Comparison of ENCODE assay signal across 1 cellular context in the genomic region with DNA sequence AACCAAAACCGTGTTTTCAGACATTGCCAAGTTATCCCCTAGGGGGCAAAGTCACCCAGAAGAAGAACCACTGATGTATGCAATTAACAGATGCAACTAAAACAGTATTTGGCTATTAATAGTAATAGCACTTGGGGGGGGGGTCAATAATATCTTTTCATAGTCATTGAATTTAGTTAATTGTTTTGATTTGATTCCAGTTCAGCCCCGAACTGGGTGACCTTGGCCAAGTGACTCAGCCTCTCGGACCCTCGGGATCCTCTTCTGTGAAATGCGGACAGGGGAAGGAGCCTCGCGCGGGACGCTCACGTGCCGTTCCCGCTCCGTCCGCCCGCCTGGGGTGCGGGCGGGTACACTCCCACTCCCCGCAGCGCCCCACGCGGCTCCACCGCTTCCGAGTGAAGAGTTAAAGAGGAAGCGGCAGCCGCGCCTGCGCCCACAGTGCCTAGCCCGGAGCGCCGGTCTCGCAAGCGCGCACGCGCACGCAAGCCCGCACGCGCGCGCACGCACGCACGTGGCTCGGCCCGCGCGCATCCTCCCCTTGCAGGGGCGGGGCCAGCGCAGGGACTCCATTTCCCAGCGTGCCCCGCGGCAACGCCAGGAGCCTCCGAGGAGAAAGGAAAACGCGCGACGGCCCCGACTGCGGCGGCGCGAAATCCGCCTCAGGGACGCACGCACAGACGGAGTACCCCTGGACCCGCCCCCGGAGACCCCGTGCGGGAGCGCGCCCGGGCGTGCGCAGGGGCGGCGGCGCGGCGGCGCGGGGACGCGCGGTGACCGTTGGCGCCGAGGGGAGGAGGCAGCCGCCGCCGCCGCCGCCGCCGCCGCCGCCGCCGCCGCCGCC.
A peak's percentile ranks its signal among the peaks of the same experiment; 100 is the strongest.
TF ChIP-seq lines count a peak whose summit lies in the region.

DAZAP1 (plus strand) TSS at position 769 of the 844 bp plus-strand sequence. CDS start 188 bp downstream, outside the sequence.

TF ChIP-seq in K562, 482 proteins besides CTCF, POLR2A, EP300 and RAD21 (continued from another document and continues in another):
- TF ChIP-seq EZH2 (IDR thresholded peaks at IDR 0.05; ENCODE audit: borderline replicate concordance, low read depth, low read length) (no peak), THRAP3 (IDR thresholded peaks at IDR 0.05; ENCODE audit: borderline replicate concordance) (no peak), ZNF253 (CRISPR knock-in tag; conservative IDR thresholded peaks at IDR 0.05) (no peak), PHF21A (IDR thresholded peaks at IDR 0.05; ENCODE audit: borderline replicate concordance, low read depth) (no peak), ZNF717 (CRISPR knock-in tag; IDR thresholded peaks at IDR 0.05) (no peak), DPF2 (IDR thresholded peaks at IDR 0.05) (peak; percentile 69), ERF (CRISPR knock-in tag; IDR thresholded peaks at IDR 0.05) (no peak), KAT8 (IDR thresholded peaks at IDR 0.05; ENCODE audit: low read depth) (no peak), SMAD3 (CRISPR knock-in tag; conservative IDR thresholded peaks at IDR 0.05) (no peak), POLR2G (IDR thresholded peaks at IDR 0.05; ENCODE audit: low read depth, low read length) (peak; percentile 88), ARID1B (IDR thresholded peaks at IDR 0.05) (peak; percentile 23), NFYB (IDR thresholded peaks at IDR 0.05; ENCODE audit: extremely low read depth, insufficient read length) (no peak), TOE1 (IDR thresholded peaks at IDR 0.05; ENCODE audit: borderline replicate concordance) (peak; percentile 70; the same call in 1 of the 2 replicates), TOE1 (CRISPR knock-in tag; IDR thresholded peaks at IDR 0.05; ENCODE audit: borderline replicate concordance, low read depth) (no peak), ZNF354B (CRISPR knock-in tag; IDR thresholded peaks at IDR 0.05) (no peak), TEAD4 (IDR thresholded peaks at IDR 0.05; ENCODE audit: low read length) (peak; percentile 47), TEAD4 (CRISPR knock-in tag; IDR thresholded peaks at IDR 0.05; ENCODE audit: borderline replicate concordance) (no peak), MAZ (CRISPR knock-in tag; conservative IDR thresholded peaks at IDR 0.05 in 1 of 2, IDR thresholded peaks at IDR 0.05 in 1 of 2) (peak in 1 of 2 experiments; percentile 92; a peak in 3 of 4 replicates), ZNF311 (CRISPR knock-in tag; IDR thresholded peaks at IDR 0.05) (no peak), IRF2 (CRISPR knock-in tag; IDR thresholded peaks at IDR 0.05) (no peak), FOXK2 (conservative IDR thresholded peaks at IDR 0.05 in 1 of 2, IDR thresholded peaks at IDR 0.05 in 1 of 2; ENCODE audit: low read depth in 2 of 2) (peak in 1 of 2 experiments; percentile 15; a peak in 1 of 4 replicates), CREBBP (IDR thresholded peaks at IDR 0.05; ENCODE audit: low read depth, low read length) (no peak), ARHGAP35 (IDR thresholded peaks at IDR 0.05; ENCODE audit: partially characterized antibody) (no peak), STAT6 (CRISPR knock-in tag; IDR thresholded peaks at IDR 0.05) (no peak), NR2C2 (CRISPR knock-in tag; IDR thresholded peaks at IDR 0.05) (0 out of 2 replicates have a peak, but pooled peaks have one; percentile 10), NR2C2 (tag; IDR thresholded peaks at IDR 0.05) (peak; percentile 87), SIRT6 (IDR thresholded peaks at IDR 0.05; ENCODE audit: low read depth, low read length) (no peak), ZC3H11A (IDR thresholded peaks at IDR 0.05; ENCODE audit: low read depth, low read length) (no peak), GTF2B (IDR thresholded peaks at IDR 0.05; ENCODE audit: extremely low read depth, insufficient read length) (no peak), RNF2 (IDR thresholded peaks at IDR 0.05) (peak; percentile 79), ZNF592 (IDR thresholded peaks at IDR 0.05) (peak; percentile 81; the same call in 1 of the 2 replicates), ZNF609 (CRISPR knock-in tag; IDR thresholded peaks at IDR 0.05; ENCODE audit: borderline replicate concordance) (no peak), ZNF583 (CRISPR knock-in tag; IDR thresholded peaks at IDR 0.05) (peak; percentile 85; the same call in 1 of the 2 replicates), ZNF561 (CRISPR knock-in tag; conservative IDR thresholded peaks at IDR 0.05) (no peak), CEBPB (tag; IDR thresholded peaks at IDR 0.05) (no peak), ZNF551 (CRISPR knock-in tag; IDR thresholded peaks at IDR 0.05) (no peak)
- TF ChIP-seq, protein P1, sequence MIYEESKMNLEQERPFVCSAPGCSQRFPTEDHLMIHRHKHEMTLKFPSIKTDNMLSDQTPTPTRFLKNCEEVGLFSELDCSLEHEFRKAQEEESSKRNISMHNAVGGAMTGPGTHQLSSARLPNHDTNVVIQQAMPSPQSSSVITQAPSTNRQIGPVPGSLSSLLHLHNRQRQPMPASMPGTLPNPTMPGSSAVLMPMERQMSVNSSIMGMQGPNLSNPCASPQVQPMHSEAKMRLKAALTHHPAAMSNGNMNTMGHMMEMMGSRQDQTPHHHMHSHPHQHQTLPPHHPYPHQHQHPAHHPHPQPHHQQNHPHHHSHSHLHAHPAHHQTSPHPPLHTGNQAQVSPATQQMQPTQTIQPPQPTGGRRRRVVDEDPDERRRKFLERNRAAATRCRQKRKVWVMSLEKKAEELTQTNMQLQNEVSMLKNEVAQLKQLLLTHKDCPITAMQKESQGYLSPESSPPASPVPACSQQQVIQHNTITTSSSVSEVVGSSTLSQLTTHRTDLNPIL (CRISPR knock-in tag; IDR thresholded peaks at IDR 0.05), result no peak
- TF ChIP-seq, protein P2, sequence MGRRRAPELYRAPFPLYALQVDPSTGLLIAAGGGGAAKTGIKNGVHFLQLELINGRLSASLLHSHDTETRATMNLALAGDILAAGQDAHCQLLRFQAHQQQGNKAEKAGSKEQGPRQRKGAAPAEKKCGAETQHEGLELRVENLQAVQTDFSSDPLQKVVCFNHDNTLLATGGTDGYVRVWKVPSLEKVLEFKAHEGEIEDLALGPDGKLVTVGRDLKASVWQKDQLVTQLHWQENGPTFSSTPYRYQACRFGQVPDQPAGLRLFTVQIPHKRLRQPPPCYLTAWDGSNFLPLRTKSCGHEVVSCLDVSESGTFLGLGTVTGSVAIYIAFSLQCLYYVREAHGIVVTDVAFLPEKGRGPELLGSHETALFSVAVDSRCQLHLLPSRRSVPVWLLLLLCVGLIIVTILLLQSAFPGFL (CRISPR knock-in tag; IDR thresholded peaks at IDR 0.05), result 0 out of 2 replicates have a peak, but pooled peaks have one; percentile 23
- TF ChIP-seq, protein P3, sequence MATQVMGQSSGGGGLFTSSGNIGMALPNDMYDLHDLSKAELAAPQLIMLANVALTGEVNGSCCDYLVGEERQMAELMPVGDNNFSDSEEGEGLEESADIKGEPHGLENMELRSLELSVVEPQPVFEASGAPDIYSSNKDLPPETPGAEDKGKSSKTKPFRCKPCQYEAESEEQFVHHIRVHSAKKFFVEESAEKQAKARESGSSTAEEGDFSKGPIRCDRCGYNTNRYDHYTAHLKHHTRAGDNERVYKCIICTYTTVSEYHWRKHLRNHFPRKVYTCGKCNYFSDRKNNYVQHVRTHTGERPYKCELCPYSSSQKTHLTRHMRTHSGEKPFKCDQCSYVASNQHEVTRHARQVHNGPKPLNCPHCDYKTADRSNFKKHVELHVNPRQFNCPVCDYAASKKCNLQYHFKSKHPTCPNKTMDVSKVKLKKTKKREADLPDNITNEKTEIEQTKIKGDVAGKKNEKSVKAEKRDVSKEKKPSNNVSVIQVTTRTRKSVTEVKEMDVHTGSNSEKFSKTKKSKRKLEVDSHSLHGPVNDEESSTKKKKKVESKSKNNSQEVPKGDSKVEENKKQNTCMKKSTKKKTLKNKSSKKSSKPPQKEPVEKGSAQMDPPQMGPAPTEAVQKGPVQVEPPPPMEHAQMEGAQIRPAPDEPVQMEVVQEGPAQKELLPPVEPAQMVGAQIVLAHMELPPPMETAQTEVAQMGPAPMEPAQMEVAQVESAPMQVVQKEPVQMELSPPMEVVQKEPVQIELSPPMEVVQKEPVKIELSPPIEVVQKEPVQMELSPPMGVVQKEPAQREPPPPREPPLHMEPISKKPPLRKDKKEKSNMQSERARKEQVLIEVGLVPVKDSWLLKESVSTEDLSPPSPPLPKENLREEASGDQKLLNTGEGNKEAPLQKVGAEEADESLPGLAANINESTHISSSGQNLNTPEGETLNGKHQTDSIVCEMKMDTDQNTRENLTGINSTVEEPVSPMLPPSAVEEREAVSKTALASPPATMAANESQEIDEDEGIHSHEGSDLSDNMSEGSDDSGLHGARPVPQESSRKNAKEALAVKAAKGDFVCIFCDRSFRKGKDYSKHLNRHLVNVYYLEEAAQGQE (CRISPR knock-in tag; IDR thresholded peaks at IDR 0.05; ENCODE audit: low read depth), result no peak
